In the genomic region with DNA sequence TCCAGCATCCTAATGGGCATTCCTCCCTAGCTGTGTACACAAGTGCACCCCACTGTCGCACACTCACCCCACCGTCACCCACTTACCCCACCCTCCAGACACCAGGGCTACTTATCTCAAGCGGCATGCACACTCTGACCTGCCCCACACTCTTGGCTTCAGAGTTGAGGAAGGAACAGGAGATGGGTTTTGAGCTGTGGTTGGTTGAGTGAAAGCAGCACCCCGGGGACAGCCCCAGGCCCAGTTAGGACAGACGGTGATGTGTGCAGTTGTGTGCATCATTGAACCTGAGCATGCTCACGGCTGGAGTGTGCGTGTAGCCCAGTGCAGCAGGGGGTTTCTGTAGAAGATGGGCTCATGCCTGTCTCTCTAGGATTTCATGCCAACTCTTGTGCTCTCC, we compare ENCODE assay signal across 1 cellular context.
TF ChIP-seq lines count a peak whose summit lies in the region.

No MANE protein-coding gene starts in this region.

TF ChIP-seq in HepG2, 621 proteins besides CTCF, POLR2A, EP300 and RAD21:
- TF ChIP-seq, protein P1, sequence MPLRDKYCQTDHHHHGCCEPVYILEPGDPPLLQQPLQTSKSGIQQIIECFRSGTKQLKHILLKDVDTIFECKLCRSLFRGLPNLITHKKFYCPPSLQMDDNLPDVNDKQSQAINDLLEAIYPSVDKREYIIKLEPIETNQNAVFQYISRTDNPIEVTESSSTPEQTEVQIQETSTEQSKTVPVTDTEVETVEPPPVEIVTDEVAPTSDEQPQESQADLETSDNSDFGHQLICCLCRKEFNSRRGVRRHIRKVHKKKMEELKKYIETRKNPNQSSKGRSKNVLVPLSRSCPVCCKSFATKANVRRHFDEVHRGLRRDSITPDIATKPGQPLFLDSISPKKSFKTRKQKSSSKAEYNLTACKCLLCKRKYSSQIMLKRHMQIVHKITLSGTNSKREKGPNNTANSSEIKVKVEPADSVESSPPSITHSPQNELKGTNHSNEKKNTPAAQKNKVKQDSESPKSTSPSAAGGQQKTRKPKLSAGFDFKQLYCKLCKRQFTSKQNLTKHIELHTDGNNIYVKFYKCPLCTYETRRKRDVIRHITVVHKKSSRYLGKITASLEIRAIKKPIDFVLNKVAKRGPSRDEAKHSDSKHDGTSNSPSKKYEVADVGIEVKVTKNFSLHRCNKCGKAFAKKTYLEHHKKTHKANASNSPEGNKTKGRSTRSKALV (CRISPR knock-in tag; IDR thresholded peaks at IDR 0.05): no peak
- peak; percentile 46 for TF ChIP-seq AGO2 (optimal IDR thresholded peaks at IDR 0.05; ENCODE audit: low read depth, low read length)
- no peak for TF ChIP-seq ZNF44 (CRISPR knock-in tag; IDR thresholded peaks at IDR 0.05)
